ENCODE assay signal across 15 cellular contexts in genomic region chr21:43281661-43282357, GRCh38.
"Had no signal": no experiment of that assay in that cellular context is flagged by ENCODE, and none has a peak within 500 bp of the region (broad histone marks: within the 10 kb centered on the region; RNA-seq: fewer than 3 reads in every experiment).

No MANE protein-coding gene starts in this region.

- H3K4me1 Mint-ChIP-seq: activated T-helper 17 cell treated with anti-CD3 and anti-CD28 coated beads, Interleukin-2, amount 50 U/mL, for 72 hours; T-cell had no signal

- ATAC-seq: activated CD4-positive, CD25-positive, alpha-beta regulatory T cell treated with anti-CD3 and anti-CD28 coated beads, Interleukin-2, amount 50 U/mL, for 24 hours; T-cell had no signal

- H3K27ac Mint-ChIP-seq: activated naive CD4-positive, alpha-beta T cell treated with anti-CD3 and anti-CD28 coated beads for 36 hours; activated T-helper 17 cell treated with anti-CD3 and anti-CD28 coated beads, Interleukin-2, amount 50 U/mL, for 72 hours; stimulated activated naive B cell treated with anti-CD40 and anti-IgM and Interleukin-4, amounts not matched to agents 10 μg/mL and 1 μg/mL and 100 μg/mL, for 72 hours; T-cell had no signal

- H3K36me3 Mint-ChIP-seq: stimulated activated naive B cell treated with anti-CD40 and anti-IgM and Interleukin-4, amounts not matched to agents 10 μg/mL and 1 μg/mL and 100 μg/mL, for 72 hours; T-cell had no signal

- H3K4me2 ChIP-seq: SK-N-SH had no signal

- H3K36me3 ChIP-seq: transverse colon had no signal

- H3K9me3 ChIP-seq: SK-N-SH, transverse colon had no signal

- H3K9ac ChIP-seq: SK-N-SH had no signal

- H3K4me3 ChIP-seq: lung, transverse colon had no signal

- H3K9me3 Mint-ChIP-seq: activated naive CD4-positive, alpha-beta T cell treated with anti-CD3 and anti-CD28 coated beads for 36 hours; activated T-helper 17 cell treated with anti-CD3 and anti-CD28 coated beads, Interleukin-2, amount 50 U/mL, for 72 hours; stimulated activated naive B cell treated with anti-CD40 and anti-IgM and Interleukin-4, amounts not matched to agents 10 μg/mL and 1 μg/mL and 100 μg/mL, for 72 hours; T-cell had no signal

- H3K27ac ChIP-seq: transverse colon had no signal

- H3K27me3 Mint-ChIP-seq: activated T-helper 17 cell treated with anti-CD3 and anti-CD28 coated beads, Interleukin-2, amount 50 U/mL, for 72 hours had no signal

- FAIRE-seq: colon, endometrium had no signal

- H3K4me3 Mint-ChIP-seq: activated naive CD4-positive, alpha-beta T cell treated with anti-CD3 and anti-CD28 coated beads for 36 hours; activated T-helper 17 cell treated with anti-CD3 and anti-CD28 coated beads, Interleukin-2, amount 50 U/mL, for 72 hours; T-cell had no signal

- DNase-seq: activated CD4-positive, alpha-beta T cell treated with anti-CD3 and anti-CD28 coated beads, Interleukin-2, amount 50 U/mL, for 1 hour; activated naive CD4-positive, alpha-beta T cell treated with anti-CD3 and anti-CD28 coated beads for 36 hours; hypothalamus; kidney glomerular epithelial cell; midbrain; SK-N-SH; stimulated activated naive B cell treated with anti-CD40 and anti-IgM and Interleukin-4, amounts not matched to agents 10 μg/mL and 1 μg/mL and 100 μg/mL, for 72 hours; T-helper 9 cell; transverse colon had no signal
